10 cellular contexts compared by ENCODE assay signal in genomic region chr3:19213608-19214220, GRCh38.
DNase-seq lines count a peak whose midpoint lies in the region; ATAC-seq, FAIRE-seq and TF ChIP-seq lines count a peak whose summit lies in the region.
"Had no signal": no experiment of that assay in that cellular context is flagged by ENCODE, and none has a peak within 500 bp of the region (broad histone marks: within the 10 kb centered on the region; RNA-seq: fewer than 3 reads in every experiment).

No MANE protein-coding gene starts in this region.

- no peak overlapping the region for H3K14ac ChIP-seq in H1 (ENCODE audit: insufficient read length)

- H2BK5ac ChIP-seq in H1 (ENCODE audit: low read depth, low read length) = no peak overlapping the region

- no peak for ATAC-seq in HG03457 (IDR thresholded peaks at IDR 0.05; ENCODE audit: unreplicated experiment)
- ATAC-seq: esophagus mucosa had no signal

- H3K27me3 ChIP-seq in MM.1S (replicated peaks; ENCODE audit: insufficient read depth, low read length) = no peaks in the 10 kb centered on the region
- H3K27me3 ChIP-seq in H1 (replicated peaks in 1 of 4; ENCODE audit: control insufficient read depth in 3 of 4, extremely low read depth in 1 of 4, insufficient read depth in 3 of 4, low read length in 3 of 4) = no peaks in the 10 kb centered on the region
- no peaks in the 10 kb centered on the region for H3K27me3 ChIP-seq in small intestine (ENCODE audit: control insufficient read depth in 2 of 2, insufficient read depth in 2 of 2, low read length in 2 of 2)
- no peaks in the 10 kb centered on the region for H3K27me3 ChIP-seq in H7 (ENCODE audit: control insufficient read depth, insufficient read depth, low read length)

- H3F3A ChIP-seq in MM.1S (ENCODE audit: insufficient read depth, low read length) = no peaks in the 10 kb centered on the region

- H2BK20ac ChIP-seq in H1 (ENCODE audit: low read length) = no peak overlapping the region

- POLR2A ChIA-PET in H1 (lab: Charles Lee; ENCODE audit: partially characterized antibody) = no interaction called here

- no peaks in the 10 kb centered on the region for H3K36me3 Mint-ChIP-seq in activated CD4-positive, alpha-beta T cell treated with anti-CD3 and anti-CD28 coated beads, Interleukin-2, amount 10 ng/mL, durations not matched to agents 24 days and 14 days (ENCODE audit: low read depth)

- intact Hi-C loops in activated CD4-positive, alpha-beta T cell treated with anti-CD3 and anti-CD28 coated beads, Interleukin-2, amount 10 ng/mL, durations not matched to agents 24 days and 14 days (cut with micrococcal nuclease) = no loop called here

- no peak overlapping the region for H3K4me3 Mint-ChIP-seq in activated CD4-positive, alpha-beta T cell treated with anti-CD3 and anti-CD28 coated beads, Interleukin-2, amount 10 ng/mL, durations not matched to agents 24 days and 14 days

- H2BK120ac ChIP-seq in H1 (replicated peaks; ENCODE audit: low read depth, low read length) = no peak overlapping the region

- H4K20me1 ChIP-seq in MM.1S (ENCODE audit: insufficient read depth, low read length) (no peaks in the 10 kb centered on the region), H1 (replicated peaks in 1 of 2; ENCODE audit: control insufficient read depth in 1 of 2, insufficient read depth in 2 of 2, low read length in 2 of 2) (no peaks in the 10 kb centered on the region)

- H3K79me1 ChIP-seq in H1 (ENCODE audit: low read depth, low read length) = no peaks in the 10 kb centered on the region

- H3K4me3 ChIP-seq in MM.1S (ENCODE audit: low read length) = no peak overlapping the region
- no peak overlapping the region for H3K4me3 ChIP-seq in H1 (ENCODE audit: extremely low read depth in 1 of 4, insufficient read depth in 2 of 4, low read depth in 3 of 4, low read length in 4 of 4)
- no peak overlapping the region for H3K4me3 ChIP-seq in small intestine (ENCODE audit: low read depth in 1 of 2, low read length in 2 of 2)
- no peak overlapping the region for H3K4me3 ChIP-seq in H7 (ENCODE audit: insufficient read depth, low read depth, low read length)

- H3K4ac ChIP-seq in H1 (replicated peaks; ENCODE audit: insufficient read length, low read depth, low read length) = no peak overlapping the region

- H3K9me2 ChIP-seq in MM.1S (replicated peaks; ENCODE audit: insufficient read depth, low read length) = no peaks in the 10 kb centered on the region

- peak; percentile 47 for TF ChIP-seq CTCF in 22Rv1 (IDR thresholded peaks at IDR 0.05)
- TF ChIP-seq CTCF in GM12873 (IDR thresholded peaks at IDR 0.05; ENCODE audit: insufficient read depth, low read depth, low read length, missing control alignments) = peak; percentile 43
- peak; percentile 5; the same call in 1 of the 2 replicates for TF ChIP-seq CTCF in MM.1S (IDR thresholded peaks at IDR 0.05; ENCODE audit: low read length)
- peak in 2 of 3 experiments; percentile 37 to 51; a peak in 2 of 4 replicates for TF ChIP-seq CTCF in H1 (IDR thresholded peaks at IDR 0.05; ENCODE audit: control extremely low read depth in 1 of 3, insufficient read depth in 1 of 3, low read depth in 1 of 3, low read length in 3 of 3)

- H3K27ac ChIP-seq in 22Rv1 = no peak overlapping the region
- no peak overlapping the region for H3K27ac ChIP-seq in MM.1S (ENCODE audit: low read length)
- no peak overlapping the region for H3K27ac ChIP-seq in H1 (ENCODE audit: low read depth, low read length)
- H3K27ac ChIP-seq in small intestine (ENCODE audit: low read depth in 1 of 2, low read length in 1 of 2) = no peak overlapping the region

- H3K9me3 ChIP-seq in MM.1S (replicated peaks; ENCODE audit: insufficient read depth, low read length) (no peaks in the 10 kb centered on the region), H1 (ENCODE audit: insufficient read depth in 2 of 2, low read depth in 1 of 2, low read length in 1 of 2) (no peaks in the 10 kb centered on the region), small intestine (ENCODE audit: control insufficient read depth, low read depth) (no peaks in the 10 kb centered on the region)

- H3K23ac ChIP-seq in H1 (ENCODE audit: insufficient read length) = no peak overlapping the region

- H3K4me1 ChIP-seq in MM.1S (ENCODE audit: low read length) = no peaks in the 10 kb centered on the region
- H3K4me1 ChIP-seq in H1 (replicated peaks in 1 of 4; ENCODE audit: control insufficient read depth in 3 of 4, insufficient read depth in 4 of 4, low read length in 3 of 4) = peaks cover 0 to 4% (median 2%) of the 10 kb centered on the region in 4 experiments; a peak in 2 of 7 replicates
- H3K4me1 ChIP-seq in small intestine (ENCODE audit: control insufficient read depth in 2 of 2, insufficient read depth in 1 of 2, low read depth in 1 of 2, low read length in 1 of 2) = no peaks in the 10 kb centered on the region

- no peak overlapping the region; the same call in 1 of the 2 replicates for H2BK12ac ChIP-seq in H1 (ENCODE audit: low read depth, low read length)

- CTCF ChIA-PET in H1 (lab: Charles Lee; ENCODE audit: partially characterized antibody) = interaction anchor here (0.6 to 3.5 kb wide), 18 partner anchors 9 to 739 kb away, joined by 3 to 18 read pairs (median 4); no protein-coding TSS in a partner anchor

- no peaks in the 10 kb centered on the region for H3K23me2 ChIP-seq in H1 (ENCODE audit: low read depth, low read length)

- no peaks in the 10 kb centered on the region for H3K79me2 ChIP-seq in MM.1S (ENCODE audit: low read length)
- no peaks in the 10 kb centered on the region; a peak in 1 of 4 replicates for H3K79me2 ChIP-seq in H1 (ENCODE audit: control insufficient read depth in 1 of 2, insufficient read depth in 2 of 2, low read length in 2 of 2)

- no peak overlapping the region for H3K27ac Mint-ChIP-seq in activated CD4-positive, alpha-beta T cell treated with anti-CD3 and anti-CD28 coated beads, Interleukin-2, amount 10 ng/mL, durations not matched to agents 24 days and 14 days

- no peak overlapping the region for H4K91ac ChIP-seq in H1 (replicated peaks; ENCODE audit: insufficient read length, low read length)

- H3K27me3 Mint-ChIP-seq in activated CD4-positive, alpha-beta T cell treated with anti-CD3 and anti-CD28 coated beads, Interleukin-2, amount 10 ng/mL, durations not matched to agents 24 days and 14 days = no peaks in the 10 kb centered on the region

- no peaks in the 10 kb centered on the region for H3K36me3 ChIP-seq in MM.1S (replicated peaks; ENCODE audit: insufficient read depth, low read length)
- no peaks in the 10 kb centered on the region for H3K36me3 ChIP-seq in H1 (ENCODE audit: control insufficient read depth in 2 of 4, insufficient read depth in 4 of 4, low read length in 3 of 4)
- H3K36me3 ChIP-seq in small intestine (ENCODE audit: control insufficient read depth in 2 of 2, insufficient read depth in 2 of 2, low read length in 2 of 2) = no peaks in the 10 kb centered on the region
- no peaks in the 10 kb centered on the region for H3K36me3 ChIP-seq in H7 (replicated peaks; ENCODE audit: control insufficient read depth, insufficient read depth, low read length)

- H3K4me2 ChIP-seq in MM.1S (ENCODE audit: low read depth, low read length) (no peak overlapping the region), H1 (ENCODE audit: insufficient read depth in 1 of 2, low read depth in 2 of 2, low read length in 2 of 2) (no peak overlapping the region)

- no peak overlapping the region for H3K9ac ChIP-seq in MM.1S (ENCODE audit: low read length)
- H3K9ac ChIP-seq in H1 (replicated peaks in 1 of 4; ENCODE audit: extremely low read depth in 1 of 4, low read depth in 3 of 4, low read length in 3 of 4) = no peak overlapping the region

- no peak overlapping the region for H2AK5ac ChIP-seq in H1 (ENCODE audit: low read depth, low read length)

- H3K18ac ChIP-seq in H1 (ENCODE audit: extremely low read depth, low read length) = peak overlapping the region; percentile 64; the same call in 1 of the 2 replicates

- H4K8ac ChIP-seq in H1 (ENCODE audit: extremely low read depth, insufficient read depth, low read length) = no peak overlapping the region

- WGBS in H1 (ENCODE audit: extremely low coverage in 1 of 2, insufficient coverage in 1 of 2, insufficient read length in 1 of 2, insufficient replicate concordance in 2 of 2, low coverage in 1 of 2, low lambda C conversion rate in 2 of 2, missing lambda C conversion rate in 1 of 2), 2 experiments = 81% methylated on average over 6 of the region's 6 CpGs; no CpG with 5 or more reads in 1 of the 2 experiments
- 67 to 82% (median 72%) methylated on average over 6 of the region's 6 CpGs for WGBS in small intestine, 3 donors

- H2AFZ ChIP-seq in MM.1S (ENCODE audit: low read length) (no peak overlapping the region), H1 (ENCODE audit: low read length) (no peak overlapping the region)

- peak; percentile 57 for FAIRE-seq in H1 (lab: Jason Lieb, UNC)
- FAIRE-seq in small intestine (lab: Jason Lieb, UNC) = no peak

- TF ChIP-seq RAD21 in H1 (IDR thresholded peaks at IDR 0.05 in 1 of 2, conservative IDR thresholded peaks at IDR 0.05 in 1 of 2; ENCODE audit: low read depth in 2 of 2, low read length in 2 of 2) = peak; percentile 65 to 69

- H2BK15ac ChIP-seq in H1 (ENCODE audit: low read length) = no peak overlapping the region

- no peak for TF ChIP-seq POLR2A in H1 (IDR thresholded peaks at IDR 0.05; ENCODE audit: control extremely low read depth in 1 of 2, low read depth in 2 of 2, low read length in 2 of 2)

- no peak for DNase-seq in MM.1S
- no peak for DNase-seq in H1 (ENCODE audit: low read depth in 1 of 2, low spot score in 2 of 2)
- DNase-seq in small intestine = no peak
- no peak for DNase-seq in activated CD4-positive, alpha-beta T cell treated with anti-CD3 and anti-CD28 coated beads, Interleukin-2, amount 10 ng/mL, durations not matched to agents 24 days and 14 days
- DNase-seq in H7 = no peak
- DNase-seq: NCI-H1694 had no signal

- H3K9me3 Mint-ChIP-seq in activated CD4-positive, alpha-beta T cell treated with anti-CD3 and anti-CD28 coated beads, Interleukin-2, amount 10 ng/mL, durations not matched to agents 24 days and 14 days = no peaks in the 10 kb centered on the region

- no peak for TF ChIP-seq EP300 in H1 (IDR thresholded peaks at IDR 0.05; ENCODE audit: borderline replicate concordance in 1 of 2, low read depth in 2 of 2, low read length in 2 of 2)

- no peak overlapping the region for H3K56ac ChIP-seq in H1 (replicated peaks; ENCODE audit: insufficient read length, low read depth, low read length)

- no peaks in the 10 kb centered on the region for H3K4me1 Mint-ChIP-seq in activated CD4-positive, alpha-beta T cell treated with anti-CD3 and anti-CD28 coated beads, Interleukin-2, amount 10 ng/mL, durations not matched to agents 24 days and 14 days

- no peak overlapping the region for H4K5ac ChIP-seq in H1 (ENCODE audit: insufficient read length, low read depth, low read length)

TF ChIP-seq in H1, 55 proteins besides CTCF, POLR2A, EP300 and RAD21 (continues in another document):
- no peak for TF ChIP-seq SRF (IDR thresholded peaks at IDR 0.05; ENCODE audit: low read depth, low read length)
- 0 out of 2 replicates have a peak, but pooled peaks have one; percentile 11 for TF ChIP-seq MAX (IDR thresholded peaks at IDR 0.05)
- TF ChIP-seq POLR2AphosphoS5 (IDR thresholded peaks at IDR 0.05; ENCODE audit: low read depth, low read length) = no peak
- no peak for TF ChIP-seq MAFK (IDR thresholded peaks at IDR 0.05; ENCODE audit: low read depth, low read length)
